Comparison of ENCODE assay signal across 33 cellular contexts in the genomic region with DNA sequence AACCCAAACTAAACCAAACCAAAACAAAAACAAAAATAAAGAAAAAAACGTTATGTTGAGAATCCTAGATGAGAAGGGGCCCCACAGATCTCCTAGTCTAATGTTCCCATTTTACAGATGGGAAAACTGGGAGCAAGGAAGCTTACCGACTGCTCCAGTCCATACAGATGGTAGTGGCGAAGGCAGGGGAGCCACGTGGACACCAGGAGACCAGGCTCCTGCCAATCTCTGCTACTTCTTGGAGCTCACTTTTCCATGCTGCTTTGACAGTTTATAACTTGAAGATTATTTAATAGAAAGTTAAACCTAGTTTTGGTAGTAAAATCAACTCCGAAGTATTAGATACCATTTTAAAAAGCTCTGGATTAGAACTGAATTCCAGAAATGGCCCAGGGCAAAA.
"Had no signal": no experiment of that assay in that cellular context is flagged by ENCODE, and none has a peak within 500 bp of the region (broad histone marks: within the 10 kb centered on the region; RNA-seq: fewer than 3 reads in every experiment).

No MANE protein-coding gene starts in this region.

- H3K36me3 ChIP-seq: adrenal gland, brain microvascular endothelial cell, breast epithelium had no signal

- H3K4me3 ChIP-seq: adrenal gland, body of pancreas, breast epithelium had no signal

- H3K9me3 ChIP-seq: adrenal gland, body of pancreas, breast epithelium had no signal

- DNase-seq: activated B cell treated with CpG ODN at 0.5 μM for 24 hours; activated CD4-positive, alpha-beta memory T cell treated with anti-CD3 and anti-CD28 coated beads for 36 hours; activated CD4-positive, alpha-beta T cell treated with anti-CD3 and anti-CD28 coated beads for 4 hours; activated CD4-positive, alpha-beta T cell treated with anti-CD3 and anti-CD28 coated beads, Interleukin-2, amount 10 ng/mL, durations not matched to agents 24 days and 14 days; activated CD4-positive, alpha-beta T cell treated with anti-CD3 and anti-CD28 coated beads, Interleukin-2, amount 50 U/mL, for 1 hour; activated CD4-positive, alpha-beta T cell treated with anti-CD3 and anti-CD28 coated beads, Interleukin-2, amount 50 U/mL, for 4 hours; activated CD4-positive, CD25-positive, alpha-beta regulatory T cell treated with anti-CD3 and anti-CD28 coated beads, Interleukin-2, amount 50 U/mL, for 72 hours; activated CD8-positive, alpha-beta memory T cell treated with anti-CD3 and anti-CD28 coated beads, Interleukin-2, amount 50 U/mL, for 4 hours; activated CD8-positive, alpha-beta T cell treated with anti-CD3 and anti-CD28 coated beads for 36 hours; activated effector memory CD4-positive, alpha-beta T cell treated with anti-CD3 and anti-CD28 coated beads, Interleukin-2, amount 50 U/mL, for 16 hours; activated gamma-delta T cell treated with Interleukin-2 at 50 U/mL for 16 hours; activated naive CD4-positive, alpha-beta T cell; activated naive CD4-positive, alpha-beta T cell treated with anti-CD3 and anti-CD28 coated beads for 36 hours; activated naive CD4-positive, alpha-beta T cell treated with anti-CD3 and anti-CD28 coated beads, Interleukin-2, amount 50 U/mL, for 16 hours; activated naive CD8-positive, alpha-beta T cell treated with anti-CD3 and anti-CD28 coated beads for 36 hours; activated T-cell treated with anti-CD3 and anti-CD28 coated beads for 4 hours; activated T-cell treated with anti-CD3 and anti-CD28 coated beads, Interleukin-2, amount 50 U/mL, for 1 hour; activated T-cell treated with anti-CD3 and anti-CD28 coated beads, Interleukin-2, amount 50 U/mL, for 4 hours; activated T-cell treated with anti-CD3 and anti-CD28 coated beads, Interleukin-2, amount 50 U/mL, for 72 hours; amniotic stem cell; aorta; body of pancreas; brain microvascular endothelial cell; central memory CD4-positive, alpha-beta T cell; T-helper 2 cell; T-helper 9 cell had no signal

- H3K4me1 ChIP-seq: adrenal gland, body of pancreas, breast epithelium had no signal

- H3K27me3 ChIP-seq: adrenal gland, body of pancreas, brain microvascular endothelial cell, breast epithelium had no signal

- ATAC-seq: activated CD8-positive, alpha-beta T cell treated with anti-CD3 and anti-CD28 coated beads for 36 hours; activated naive CD4-positive, alpha-beta T cell treated with anti-CD3 and anti-CD28 coated beads, Interleukin-2, amount 50 U/mL, for 72 hours; activated T-cell treated with anti-CD3 and anti-CD28 coated beads, Interleukin-2, amount 50 U/mL, for 4 hours; activated T-cell treated with anti-CD3 and anti-CD28 coated beads, Interleukin-2, amount 50 U/mL, for 72 hours; activated T-helper 17 cell treated with anti-CD3 and anti-CD28 coated beads, Interleukin-2, amount 50 U/mL, for 72 hours; body of pancreas had no signal

- H3K27ac ChIP-seq: adrenal gland, body of pancreas, brain microvascular endothelial cell, breast epithelium, VCaP had no signal

- FAIRE-seq: astrocyte, TTC549 had no signal
